ENCODE assay signal across 28 cellular contexts in the genomic region with DNA sequence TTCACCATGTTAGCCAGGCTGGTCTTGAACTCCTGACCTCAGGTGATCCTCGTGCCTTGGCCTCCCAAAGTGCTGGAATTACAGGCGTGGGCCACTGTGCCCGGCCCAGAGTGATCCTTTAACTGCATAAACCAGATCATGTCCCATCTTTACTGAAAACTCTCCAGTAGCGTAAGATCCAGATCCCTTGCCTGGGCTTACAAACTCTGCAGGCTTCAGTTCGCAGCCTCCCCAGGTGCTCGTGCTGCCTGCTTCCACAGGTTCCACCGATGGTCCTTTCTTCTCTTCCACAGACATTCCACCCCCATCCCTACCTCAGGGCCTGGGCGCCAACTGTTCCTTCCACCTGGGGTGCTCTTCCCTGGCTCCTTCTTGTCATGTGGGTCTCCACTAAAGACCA.
DNase-seq lines count a peak whose midpoint lies in the region; ATAC-seq, FAIRE-seq and TF ChIP-seq lines count a peak whose summit lies in the region.
"Had no signal": no experiment of that assay in that cellular context is flagged by ENCODE, and none has a peak within 500 bp of the region (broad histone marks: within the 10 kb centered on the region; RNA-seq: fewer than 3 reads in every experiment).

No MANE protein-coding gene starts in this region.

- H2AFZ ChIP-seq in IMR-90 (replicated peaks; ENCODE audit: low read length, poor library complexity) (no peak overlapping the region), astrocyte (ENCODE audit: low read depth, low read length) (no peak overlapping the region), osteoblast (ENCODE audit: low read length) (no peak overlapping the region)

- H4K20me1 ChIP-seq in IMR-90 (ENCODE audit: insufficient read depth, low read length) (peaks cover 4% of the 10 kb centered on the region; the same call in 1 of the 2 replicates), astrocyte (ENCODE audit: insufficient read depth, low read length) (no peaks in the 10 kb centered on the region), osteoblast (ENCODE audit: insufficient read depth, low read length) (no peaks in the 10 kb centered on the region)
- H4K20me1 ChIP-seq: BLaER1 had no signal

- DNase-seq in IMR-90 = no peak
- DNase-seq in astrocyte (ENCODE audit: low read depth) = no peak
- DNase-seq in osteoblast (ENCODE audit: insufficient read length, low spot score, missing footprints) = peak; percentile 58
- peak; percentile 26 for DNase-seq in sciatic nerve (ENCODE audit: low spot score)
- no peak for DNase-seq in GM19240 (ENCODE audit: insufficient read length, low spot score)
- DNase-seq in left cardiac atrium = no peak
- DNase-seq in AG08396 (ENCODE audit: low spot score) = no peak
- no peak for DNase-seq in NCI-H510A treated with DMSO at 0.1 percent for 48 hours (lab: John Stamatoyannopoulos, UW)
- DNase-seq: BE2C; C1 segment of cervical spinal cord; CD4-positive, alpha-beta memory T cell; CD4-positive, CD25-positive, alpha-beta regulatory T cell; CD8-positive, alpha-beta memory T cell; COR-L47; DMS 273 treated with DMSO at 0.1 percent for 48 hours; DMS153; DMS53; DMS79; DND-41; EL; GDM1 had no signal

- POLR2A ChIA-PET in IMR-90 (lab: Charles Lee; ENCODE audit: unreplicated experiment) = no interaction called here

- H2AK5ac ChIP-seq in IMR-90 (ENCODE audit: low read depth, low read length) = no peak overlapping the region

- ATAC-seq in IMR-90 (ENCODE audit: low read depth) (no peak), sciatic nerve (no peak), left cardiac atrium (no peak)
- ATAC-seq: A549, GM12878 had no signal

- no peaks in the 10 kb centered on the region for H3K36me3 ChIP-seq in IMR-90 (ENCODE audit: control insufficient read depth, insufficient read depth, low read length)
- H3K36me3 ChIP-seq in astrocyte (ENCODE audit: insufficient read depth, low read length) = no peaks in the 10 kb centered on the region
- H3K36me3 ChIP-seq in osteoblast (ENCODE audit: insufficient read depth, low read length) = no peaks in the 10 kb centered on the region
- H3K36me3 ChIP-seq: BE2C, BLaER1 had no signal

- no peak for TF ChIP-seq POLR2A in IMR-90 (IDR thresholded peaks at IDR 0.05; ENCODE audit: low read depth, low read length)

- BruUV-seq in IMR-90 (replicated peaks; lab: Mats Ljungman, UMichigan) = no TSS peak

- no peaks in the 10 kb centered on the region for H3K4me1 Mint-ChIP-seq in astrocyte (ENCODE audit: low read depth, unreplicated experiment)
- H3K4me1 Mint-ChIP-seq: CD14-positive monocyte; CD4-positive, alpha-beta memory T cell; CD4-positive, CD25-positive, alpha-beta regulatory T cell; CD8-positive, alpha-beta memory T cell had no signal

- H3K79me2 ChIP-seq in astrocyte (ENCODE audit: insufficient read depth, low read length) (no peaks in the 10 kb centered on the region), osteoblast (ENCODE audit: insufficient read depth, low read length) (no peaks in the 10 kb centered on the region)

- no peak overlapping the region for H4K8ac ChIP-seq in IMR-90 (ENCODE audit: low read depth in 2 of 2, low read length in 2 of 2)

- no peak overlapping the region for H2BK15ac ChIP-seq in IMR-90 (ENCODE audit: low read depth, low read length)

- H2BK20ac ChIP-seq in IMR-90 (ENCODE audit: low read depth, low read length) = no peak overlapping the region

- no peak for FAIRE-seq in astrocyte (lab: Jason Lieb, UNC)
- FAIRE-seq: A549, GM12878, GM12892, GM18507 had no signal

- H3K9ac ChIP-seq in IMR-90 (ENCODE audit: low read depth, low read length) = no peak overlapping the region
- H3K9ac ChIP-seq in astrocyte (ENCODE audit: low read length) = no peak overlapping the region
- H3K9ac ChIP-seq: BLaER1 had no signal

- H3K4ac ChIP-seq in IMR-90 (ENCODE audit: low read depth, low read length) = no peak overlapping the region

- H3K4me3 Mint-ChIP-seq in astrocyte (ENCODE audit: unreplicated experiment) = no peak overlapping the region
- H3K4me3 Mint-ChIP-seq: CD14-positive monocyte; CD4-positive, alpha-beta memory T cell; CD4-positive, CD25-positive, alpha-beta regulatory T cell; CD8-positive, alpha-beta memory T cell had no signal

- H2AK9ac ChIP-seq in IMR-90 (replicated peaks; ENCODE audit: low read depth, low read length, poor library complexity) = no peak overlapping the region

- no peak overlapping the region for H2BK5ac ChIP-seq in IMR-90 (ENCODE audit: low read depth, low read length, poor library complexity, severe bottlenecking)

- H3K56ac ChIP-seq in IMR-90 (ENCODE audit: extremely low read depth, insufficient read depth, low read length) = no peak overlapping the region

- H2BK120ac ChIP-seq in IMR-90 (ENCODE audit: low read depth, low read length) = no peak overlapping the region

- H3K27ac ChIP-seq in IMR-90 (ENCODE audit: insufficient read depth, low read length) (no peak overlapping the region), astrocyte (ENCODE audit: low read depth, low read length) (no peak overlapping the region), osteoblast (ENCODE audit: low read depth, low read length) (no peak overlapping the region)
- H3K27ac ChIP-seq: 22Rv1, A549, BLaER1 had no signal

- no peak overlapping the region for H3K23ac ChIP-seq in IMR-90 (ENCODE audit: low read depth, low read length)

- in situ Hi-C loops in IMR-90 (cut with MboI; ENCODE audit: low sequenced_read_pairs) = no loop called here

- H3K79me1 ChIP-seq in IMR-90 (ENCODE audit: low read depth in 1 of 2, low read length in 2 of 2) = no peaks in the 10 kb centered on the region

- peaks cover 63% of the 10 kb centered on the region for H3K27me3 Mint-ChIP-seq in astrocyte (ENCODE audit: low read depth, unreplicated experiment)

- no peak for TF ChIP-seq CTCF in IMR-90 (conservative IDR thresholded peaks at IDR 0.05; ENCODE audit: low read depth, low read length)
- no peak for TF ChIP-seq CTCF in astrocyte (IDR thresholded peaks at IDR 0.05; ENCODE audit: insufficient read depth, low read depth, low read length)
- no peak for TF ChIP-seq CTCF in osteoblast (IDR thresholded peaks at IDR 0.05; ENCODE audit: extremely low read depth, low read depth, low read length)

- H3K14ac ChIP-seq in IMR-90 (replicated peaks; ENCODE audit: low read depth, low read length) = no peak overlapping the region

- no peak overlapping the region for H3K4me3 ChIP-seq in IMR-90 (ENCODE audit: insufficient read depth, low read depth, low read length)
- H3K4me3 ChIP-seq in astrocyte (ENCODE audit: insufficient read depth, low read depth, low read length) = no peak overlapping the region
- no peak overlapping the region for H3K4me3 ChIP-seq in osteoblast (ENCODE audit: insufficient read depth, low read length)
- H3K4me3 ChIP-seq: A549, BLaER1, GM12878 had no signal

- no peak overlapping the region for H4K5ac ChIP-seq in IMR-90 (ENCODE audit: low read depth, low read length)

- peaks cover 6% of the 10 kb centered on the region; the same call in 1 of the 2 replicates for H3K9me1 ChIP-seq in IMR-90 (ENCODE audit: insufficient read depth, low read length)

- H4K91ac ChIP-seq in IMR-90 (ENCODE audit: insufficient read depth, low read depth, low read length) = peak overlapping the region; percentile 0; the same call in 1 of the 2 replicates

- H3K27ac Mint-ChIP-seq in astrocyte (ENCODE audit: unreplicated experiment) = peak overlapping the region; percentile 23
- H3K27ac Mint-ChIP-seq: CD14-positive monocyte; CD4-positive, alpha-beta memory T cell; CD4-positive, CD25-positive, alpha-beta regulatory T cell had no signal

- H3K4me1 ChIP-seq in IMR-90 (ENCODE audit: control insufficient read depth, insufficient read depth, low read length) (peaks cover 30% of the 10 kb centered on the region), astrocyte (ENCODE audit: insufficient read depth, low read length) (no peaks in the 10 kb centered on the region), osteoblast (ENCODE audit: insufficient read depth, low read length) (peaks cover 7% of the 10 kb centered on the region)
- H3K4me1 ChIP-seq: BE2C had no signal

- peaks cover 3% of the 10 kb centered on the region; the same call in 1 of the 2 replicates for H3K9me3 ChIP-seq in IMR-90 (ENCODE audit: control insufficient read depth, insufficient read depth, low read length)
- H3K9me3 ChIP-seq in astrocyte (ENCODE audit: insufficient read depth, low read depth, low read length) = no peaks in the 10 kb centered on the region
- no peaks in the 10 kb centered on the region for H3K9me3 ChIP-seq in osteoblast (ENCODE audit: low read depth, low read length)
- H3K9me3 ChIP-seq: A549, BE2C, BLaER1 had no signal

- H3K9me3 Mint-ChIP-seq in astrocyte (ENCODE audit: unreplicated experiment) = peaks cover 6% of the 10 kb centered on the region
- H3K9me3 Mint-ChIP-seq: CD14-positive monocyte; CD4-positive, alpha-beta memory T cell; CD8-positive, alpha-beta memory T cell had no signal

- dilution Hi-C loops in IMR-90 (cut with HindIII; ENCODE audit: low sequenced_read_pairs, unreplicated experiment) = no loop called here

- H3K36me3 Mint-ChIP-seq in astrocyte (ENCODE audit: low read depth, unreplicated experiment) = no peaks in the 10 kb centered on the region
- H3K36me3 Mint-ChIP-seq: CD14-positive monocyte; CD4-positive, alpha-beta memory T cell; CD4-positive, CD25-positive, alpha-beta regulatory T cell; CD8-positive, alpha-beta memory T cell had no signal

- CTCF ChIA-PET in IMR-90 (lab: Yijun Ruan, JAX) = no interaction called here

- H3K4me2 ChIP-seq in IMR-90 (ENCODE audit: low read depth, low read length) (no peak overlapping the region), astrocyte (ENCODE audit: low read length) (no peak overlapping the region), osteoblast (ENCODE audit: insufficient read depth, low read length) (no peak overlapping the region)
- H3K4me2 ChIP-seq: A549, BLaER1 had no signal

- intact Hi-C loops in IMR-90 (cut with micrococcal nuclease) = no loop called here
- intact Hi-C loops in sciatic nerve (cut with DNase I) = no loop called here
- intact Hi-C loops in left cardiac atrium (cut with DNase I) = no loop called here

- TF ChIP-seq RAD21 in IMR-90 (IDR thresholded peaks at IDR 0.05; ENCODE audit: low read length) = no peak

- WGBS in IMR-90 (ENCODE audit: extremely low coverage in 2 of 2, insufficient read length in 1 of 2), 2 experiments = 73% methylated on average over 2 of the region's 8 CpGs; no CpG with 5 or more reads in 1 of the 2 experiments

- no peak overlapping the region for H3K18ac ChIP-seq in IMR-90 (ENCODE audit: low read depth, low read length)

- H3K27me3 ChIP-seq in IMR-90 (ENCODE audit: control insufficient read depth, insufficient read depth, low read length) (peaks cover 13% of the 10 kb centered on the region), astrocyte (ENCODE audit: insufficient read depth, low read length) (peaks cover 8% of the 10 kb centered on the region), osteoblast (ENCODE audit: insufficient read depth, low read length) (peaks cover 34% of the 10 kb centered on the region)
- H3K27me3 ChIP-seq: BLaER1 had no signal

TF ChIP-seq in IMR-90, 13 proteins besides CTCF, POLR2A, EP300 and RAD21 (continues in another document):
- TF ChIP-seq, protein P1, sequence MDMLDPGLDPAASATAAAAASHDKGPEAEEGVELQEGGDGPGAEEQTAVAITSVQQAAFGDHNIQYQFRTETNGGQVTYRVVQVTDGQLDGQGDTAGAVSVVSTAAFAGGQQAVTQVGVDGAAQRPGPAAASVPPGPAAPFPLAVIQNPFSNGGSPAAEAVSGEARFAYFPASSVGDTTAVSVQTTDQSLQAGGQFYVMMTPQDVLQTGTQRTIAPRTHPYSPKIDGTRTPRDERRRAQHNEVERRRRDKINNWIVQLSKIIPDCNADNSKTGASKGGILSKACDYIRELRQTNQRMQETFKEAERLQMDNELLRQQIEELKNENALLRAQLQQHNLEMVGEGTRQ (IDR thresholded peaks at IDR 0.05; ENCODE audit: low read depth, low read length) = no peak

Comparison
In these comparisons a context has a peak if more than half of its experiments do, and no peak if none do; other contexts are left out.
1. DNase-seq: peak in osteoblast (single experiment) and sciatic nerve (single experiment); none in IMR-90 (single experiment), astrocyte (single experiment), GM19240 (single experiment), left cardiac atrium (single experiment), AG08396 (single experiment) and NCI-H510A treated with DMSO at 0.1 percent for 48 hours (single experiment).